20 cellular contexts compared by ENCODE assay signal in the genomic region with DNA sequence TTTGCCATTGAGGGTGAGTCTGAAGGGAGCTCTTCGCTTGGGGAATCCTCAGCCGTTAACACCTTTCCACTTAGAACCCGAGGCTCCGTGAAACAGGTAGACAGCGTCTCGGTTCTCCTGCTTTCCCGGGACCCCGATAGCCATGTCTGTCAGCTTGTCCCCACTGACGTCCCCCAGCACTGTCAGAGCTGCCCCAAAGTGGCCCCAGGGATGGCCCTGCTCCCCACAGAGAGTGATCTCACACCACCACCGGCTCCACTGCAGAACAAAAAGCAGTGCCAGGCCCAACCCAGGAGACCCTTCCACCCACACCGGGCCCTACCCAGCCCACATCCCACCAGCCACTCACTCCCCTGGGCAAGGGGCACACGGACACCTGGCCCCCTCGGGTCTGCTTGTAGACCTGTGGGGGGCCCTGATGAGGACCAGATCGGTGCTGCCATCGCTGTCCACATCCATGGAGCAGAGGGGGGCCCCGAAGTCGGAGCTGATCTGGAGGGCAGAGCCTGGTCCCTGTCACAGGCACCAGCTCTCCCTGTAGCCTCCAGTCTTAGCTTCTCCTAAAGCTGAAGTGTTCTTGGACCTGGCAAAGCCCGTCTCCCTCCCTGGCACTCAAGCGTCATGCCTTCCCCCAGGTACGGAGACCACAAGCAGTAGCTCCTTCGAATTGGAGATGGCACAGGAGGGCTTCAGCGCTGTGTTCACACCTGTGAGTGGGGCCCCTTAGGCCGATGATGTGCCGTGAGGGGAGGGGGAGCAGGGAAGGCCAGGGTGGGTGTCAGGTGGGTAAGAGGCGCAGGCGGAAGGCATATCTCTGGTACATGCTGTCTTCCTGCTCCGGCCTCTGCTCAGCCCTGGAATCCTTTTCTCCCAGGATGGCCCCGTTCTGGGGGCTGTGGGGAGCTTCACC. TPM values are rescaled to one million over a fixed set of nuclear protein-coding genes. Genes with fewer than 3 reads are reported as not detected.
"Had no signal": no experiment of that assay in that cellular context is flagged by ENCODE, and none has a peak within 500 bp of the region (broad histone marks: within the 10 kb centered on the region; RNA-seq: fewer than 3 reads in every experiment).

No MANE protein-coding gene starts in this region.

- H3K36me3 Mint-ChIP-seq: memory B cell; natural killer cell treated with Interleukin-12 subunit alpha and Interleukin-12 subunit beta and Interleukin-15 and Interleukin-18, amount 100 ng/mL, for 72 hours; neural progenitor cell had no signal

- H3K9me3 Mint-ChIP-seq: memory B cell; natural killer cell treated with Interleukin-12 subunit alpha and Interleukin-12 subunit beta and Interleukin-15 and Interleukin-18, amount 100 ng/mL, for 72 hours; neural progenitor cell had no signal

- H3K4me1 Mint-ChIP-seq: neural progenitor cell had no signal

- H3K36me3 ChIP-seq: heart left ventricle, neural progenitor cell had no signal

- H3K4me3 ChIP-seq: heart left ventricle, neural progenitor cell had no signal

- H3K9me3 ChIP-seq: heart left ventricle had no signal

- H3K4me3 Mint-ChIP-seq: memory B cell; natural killer cell treated with Interleukin-12 subunit alpha and Interleukin-12 subunit beta and Interleukin-15 and Interleukin-18, amount 100 ng/mL, for 72 hours; neural progenitor cell had no signal

- H3K4me1 ChIP-seq: neural progenitor cell had no signal

- ATAC-seq: esophagus mucosa; heart left ventricle; natural killer cell treated with Interleukin-12 subunit alpha and Interleukin-12 subunit beta and Interleukin-15 and Interleukin-18, amount 100 ng/mL, for 72 hours; sciatic nerve had no signal

- H3K27me3 Mint-ChIP-seq: memory B cell; natural killer cell treated with Interleukin-12 subunit alpha and Interleukin-12 subunit beta and Interleukin-15 and Interleukin-18, amount 100 ng/mL, for 72 hours had no signal

- H3K27me3 ChIP-seq: neural progenitor cell had no signal

- H2AFZ ChIP-seq: neural progenitor cell had no signal

- H3K4me2 ChIP-seq: neural progenitor cell had no signal

- H3K9ac ChIP-seq: neural progenitor cell had no signal

- DNase-seq: cortex of kidney; effector memory CD4-positive, alpha-beta T cell; hippocampal formation; kidney glomerular epithelial cell; midbrain; stimulated activated CD4-positive, alpha-beta T cell treated with anti-CD3 and anti-CD28 coated beads, Interleukin-2, amount 100 ng/mL, for 24 hours; stimulated activated CD4-positive, alpha-beta T cell treated with anti-CD3 and anti-CD28 coated beads, Interleukin-4, amount 100 ng/mL, for 4 hours; stimulated activated naive CD4-positive, alpha-beta T cell treated with Interleukin-2 at 50 U/mL for 16 hours; trophoblast cell had no signal

- H3K27ac ChIP-seq: heart left ventricle, neural progenitor cell had no signal

- H3K27ac Mint-ChIP-seq: memory B cell, neural progenitor cell had no signal

RNA-seq across cellular contexts. Expression of gene ITGAX, which starts 6.5 kb away (rescaled TPM):
- polyA plus RNA-seq: fibroblast of lung had no signal

RNA-seq across cellular contexts. Expression of gene ITGAD, which starts 31.7 kb away (rescaled TPM):
- total RNA-seq: esophagus mucosa, fibroblast of lung, frontal cortex, glomerular endothelial cell, lower leg skin, pulmonary artery endothelial cell had no signal
- polyA plus RNA-seq: fibroblast of lung, heart left ventricle had no signal
